Comparison of ENCODE assay signal across 23 cellular contexts in the genomic region with DNA sequence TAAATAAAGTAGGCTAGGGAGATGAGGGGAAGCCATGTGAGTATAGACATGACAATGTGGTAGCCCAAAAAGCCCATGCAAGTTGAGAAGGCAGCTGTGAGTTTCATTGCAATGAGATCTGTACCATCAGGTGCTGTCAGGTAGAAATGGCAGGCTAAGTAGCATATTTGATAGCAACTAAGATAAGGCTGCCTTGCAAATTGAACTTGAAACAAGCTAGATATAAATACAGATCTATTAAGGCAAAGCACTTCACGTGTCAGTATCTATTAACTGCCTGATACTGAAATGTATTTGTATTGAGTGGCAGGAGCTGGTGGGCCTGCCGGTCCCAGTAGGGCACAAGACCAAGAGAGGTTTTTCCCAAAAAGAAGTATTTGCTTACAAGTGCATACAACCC.
"Had no signal": no experiment of that assay in that cellular context is flagged by ENCODE, and none has a peak within 500 bp of the region (broad histone marks: within the 10 kb centered on the region; RNA-seq: fewer than 3 reads in every experiment).

No MANE protein-coding gene starts in this region.

- H3K36me3 ChIP-seq: colonic mucosa, esophagus squamous epithelium, gastrocnemius medialis, heart right ventricle, left lung, lower lobe of right lung had no signal

- ATAC-seq: esophagus mucosa, gastrocnemius medialis, heart right ventricle, left cardiac atrium, left lung, left ventricle myocardium superior, lower lobe of right lung, mucosa of descending colon had no signal

- H3K4me3 ChIP-seq: colonic mucosa, dorsolateral prefrontal cortex, esophagus squamous epithelium, gastrocnemius medialis, heart right ventricle, left lung, lower lobe of right lung, mucosa of descending colon had no signal

- H3K4me1 ChIP-seq: colonic mucosa, esophagus squamous epithelium, gastrocnemius medialis, heart right ventricle, left lung, lower lobe of right lung had no signal

- DNase-seq: colonic mucosa; dermis blood vessel endothelial cell; dorsolateral prefrontal cortex; effector CD4-positive, alpha-beta T cell; effector memory CD4-positive, alpha-beta T cell; erythroblast; esophagus squamous epithelium; foreskin fibroblast; foreskin melanocyte; gastrocnemius medialis; glutamatergic neuron; head of caudate nucleus; heart right ventricle; hippocampal formation; left cardiac atrium; left lung; left ventricle myocardium superior; lower lobe of right lung; mesenchymal stem cell; mucosa of descending colon; naive B cell had no signal

- H3K9me3 ChIP-seq: colonic mucosa, esophagus squamous epithelium, gastrocnemius medialis, heart right ventricle, left lung, lower lobe of right lung, mucosa of descending colon had no signal

- H3K27me3 ChIP-seq: colonic mucosa, esophagus squamous epithelium, gastrocnemius medialis, heart right ventricle, left lung had no signal

- H3K27ac ChIP-seq: colonic mucosa, dorsolateral prefrontal cortex, epithelial cell of prostate, esophagus squamous epithelium, gastrocnemius medialis, heart right ventricle, left lung, lower lobe of right lung had no signal
